In the genomic region with DNA sequence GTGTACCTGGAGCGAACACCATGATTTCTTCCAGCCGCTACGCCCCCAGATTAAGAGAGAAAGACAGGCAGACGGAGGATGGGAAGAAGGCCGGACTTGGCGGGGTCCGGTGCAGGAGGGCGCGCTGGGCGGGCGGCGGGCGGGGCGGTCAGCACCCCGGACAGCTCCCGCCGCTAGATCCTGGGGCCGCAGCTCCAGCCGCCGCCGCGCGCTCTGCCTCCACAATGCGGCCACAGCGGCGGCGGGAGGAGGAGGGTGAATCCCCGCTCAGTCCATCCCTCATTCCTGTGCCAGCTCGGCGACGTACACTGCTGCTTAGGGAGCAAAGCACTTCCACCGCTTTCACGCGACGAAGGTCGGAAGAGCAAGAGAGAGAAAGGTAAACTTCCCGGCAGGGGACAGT, we compare ENCODE assay signal across 8 cellular contexts. TPM values are rescaled to one million over a fixed set of nuclear protein-coding genes. Genes with fewer than 3 reads are reported as not detected.
A peak's percentile ranks its signal among the peaks of the same experiment; 100 is the strongest.
DNase-seq lines count a peak whose midpoint lies in the region; ATAC-seq, FAIRE-seq and TF ChIP-seq lines count a peak whose summit lies in the region.

A gene with protein sequence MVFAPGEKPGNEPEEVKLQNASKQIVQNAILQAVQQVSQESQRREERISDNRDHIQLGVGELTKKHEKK (minus strand): TSS at position 226 of the 403 bp plus-strand sequence. CDS start 204 bp downstream, at position 22.

- no peaks in the 10 kb centered on the region for H3K79me2 ChIP-seq in astrocyte (ENCODE audit: insufficient read depth, low read length)

- H3K36me3 Mint-ChIP-seq in astrocyte (ENCODE audit: low read depth, unreplicated experiment): no peaks in the 10 kb centered on the region

- peaks cover 22% of the 10 kb centered on the region for H3K27me3 ChIP-seq in astrocyte (ENCODE audit: insufficient read depth, low read length)

- H3K9me3 Mint-ChIP-seq in astrocyte (ENCODE audit: unreplicated experiment): no peaks in the 10 kb centered on the region
- H3K9me3 Mint-ChIP-seq in stimulated activated naive CD8-positive, alpha-beta T cell treated with anti-CD3 and anti-CD28 coated beads, Interleukin-15, amount 100 ng/mL, for 72 hours: no peaks in the 10 kb centered on the region

- peak within 1 kb of the TSS; percentile 72 for H3K4me3 Mint-ChIP-seq in astrocyte (ENCODE audit: unreplicated experiment)
- H3K4me3 Mint-ChIP-seq in stimulated activated naive CD8-positive, alpha-beta T cell treated with anti-CD3 and anti-CD28 coated beads, Interleukin-15, amount 100 ng/mL, for 72 hours: peak within 1 kb of the TSS; percentile 65 to 78

- H3K4me2 ChIP-seq in astrocyte (ENCODE audit: low read length): peak within 1 kb of the TSS; percentile 78

- peaks cover 63% of the 10 kb centered on the region for H3K27me3 Mint-ChIP-seq in astrocyte (ENCODE audit: low read depth, unreplicated experiment)
- H3K27me3 Mint-ChIP-seq in stimulated activated naive CD8-positive, alpha-beta T cell treated with anti-CD3 and anti-CD28 coated beads, Interleukin-15, amount 100 ng/mL, for 72 hours: peaks cover 56% of the 10 kb centered on the region

- ATAC-seq in stimulated activated naive CD8-positive, alpha-beta T cell treated with anti-CD3 and anti-CD28 coated beads, Interleukin-15, amount 100 ng/mL, for 72 hours: peak; percentile 73

- peak within 1 kb of the TSS; percentile 52 for H2AFZ ChIP-seq in astrocyte (ENCODE audit: low read depth, low read length)

- no peaks in the 10 kb centered on the region for H3K36me3 ChIP-seq in astrocyte (ENCODE audit: insufficient read depth, low read length)

- H3K9me3 ChIP-seq in astrocyte (ENCODE audit: insufficient read depth, low read depth, low read length): no peaks in the 10 kb centered on the region

- no peak within 1 kb of the TSS for H3K27ac Mint-ChIP-seq in astrocyte (ENCODE audit: unreplicated experiment)
- peak within 1 kb of the TSS; percentile 40 to 59 for H3K27ac Mint-ChIP-seq in stimulated activated naive CD8-positive, alpha-beta T cell treated with anti-CD3 and anti-CD28 coated beads, Interleukin-15, amount 100 ng/mL, for 72 hours

- peaks cover 9% of the 10 kb centered on the region for H3K4me1 Mint-ChIP-seq in astrocyte (ENCODE audit: low read depth, unreplicated experiment)
- peaks cover 19% of the 10 kb centered on the region for H3K4me1 Mint-ChIP-seq in stimulated activated naive CD8-positive, alpha-beta T cell treated with anti-CD3 and anti-CD28 coated beads, Interleukin-15, amount 100 ng/mL, for 72 hours

- DNase-seq in Daoy (ENCODE audit: low read depth) (peak; percentile 59), NCI-H1105 (lab: John Stamatoyannopoulos, UW) (peak; percentile 14), astrocyte (ENCODE audit: low read depth) (peak; percentile 22), iPS-NIHi11 (ENCODE audit: low spot score) (peak; percentile 91), T-helper 9 cell (no peak), inferior parietal cortex (ENCODE audit: extremely low spot score) (no peak), HTR-8/SVneo (ENCODE audit: insufficient read length, low spot score) (no peak)
- peak; percentile 16 to 33 for DNase-seq in stimulated activated naive CD8-positive, alpha-beta T cell treated with anti-CD3 and anti-CD28 coated beads, Interleukin-15, amount 100 ng/mL, for 72 hours

- no peak within 1 kb of the TSS for H3K9ac ChIP-seq in astrocyte (ENCODE audit: low read length)

- FAIRE-seq in astrocyte (lab: Jason Lieb, UNC): no peak
- no peak for FAIRE-seq in HTR-8/SVneo (lab: Jason Lieb, UNC)

- no peak within 1 kb of the TSS for H3K27ac ChIP-seq in astrocyte (ENCODE audit: low read depth, low read length)

- no peak for TF ChIP-seq CTCF in astrocyte (IDR thresholded peaks at IDR 0.05; ENCODE audit: insufficient read depth, low read depth, low read length)

- H3K4me3 ChIP-seq in astrocyte (ENCODE audit: insufficient read depth, low read depth, low read length): no peak within 1 kb of the TSS

- H3K4me1 ChIP-seq in astrocyte (ENCODE audit: insufficient read depth, low read length): no peaks in the 10 kb centered on the region

- H4K20me1 ChIP-seq in astrocyte (ENCODE audit: insufficient read depth, low read length): no peaks in the 10 kb centered on the region

RNA-seq across cellular contexts. Expression of the gene that starts here (rescaled TPM):
- not detected in 2 replicates for total RNA-seq in Daoy (2014; rRNA removed; shearing (Covaris generic))
- total RNA-seq in astrocyte: not detected in 2 replicates

Comparison
In these comparisons a context has a peak if more than half of its experiments do, and no peak if none do; other contexts are left out.
1. Peak in DNase-seq in Daoy; RNA of the gene not detected or under 1 TPM.
2. Peak in DNase-seq and H3K4me2 ChIP-seq in astrocyte; RNA of the gene not detected or under 1 TPM.
3. DNase-seq: peak in NCI-H1105 (single experiment), iPS-NIHi11 (single experiment) and stimulated activated naive CD8-positive, alpha-beta T cell treated with anti-CD3 and anti-CD28 coated beads, Interleukin-15, amount 100 ng/mL, for 72 hours (2 of 2); none in T-helper 9 cell (single experiment), inferior parietal cortex (single experiment) and HTR-8/SVneo (single experiment).